8 cellular contexts compared by ENCODE assay signal in genomic region chr21:5123655-5124054, GRCh38.
DNase-seq lines count a peak whose midpoint lies in the region; ATAC-seq and TF ChIP-seq lines count a peak whose summit lies in the region.
"Not testable (repeated sequence)": the region's sequence is repeated elsewhere in the genome, so short reads cannot be mapped to it uniquely, and the experiment has no call there.

No MANE protein-coding gene starts in this region.

- RAD21 ChIA-PET in HCT116 (lab: Charles Lee; ENCODE audit: low non-redundant PET in 1 of 2, low total read pairs in 2 of 2, uncharacterized antibody in 2 of 2, unreplicated experiment in 2 of 2), result not testable (repeated sequence)

- DNase-seq in GM12865 (ENCODE audit: low read depth); HCT116 (ENCODE audit: low read depth, low spot score): not testable (repeated sequence)
- DNase-seq in T-helper 17 cell, result peak; percentile 51 to 65 (median 61)
- peak; percentile 62 for DNase-seq in activated T-cell treated with anti-CD3 and anti-CD28 coated beads, Interleukin-2, amount 50 U/mL, for 4 hours
- DNase-seq in colonic mucosa, result peak; percentile 91
- DNase-seq in stimulated activated CD4-positive, alpha-beta T cell treated with anti-CD3 and anti-CD28 coated beads, Interleukin-15, amount 100 ng/mL, for 48 hours (ENCODE audit: low read depth in 2 of 2), result peak; percentile 48 to 70
- peak; percentile 38 for DNase-seq in thoracic aorta (ENCODE audit: low spot score)

- ATAC-seq in HCT116 (peak; percentile 80), T-helper 17 cell (peak; percentile 60)
- ATAC-seq in activated T-cell treated with anti-CD3 and anti-CD28 coated beads, Interleukin-2, amount 50 U/mL, for 4 hours, result peak; percentile 33 to 39
- ATAC-seq in thoracic aorta (ENCODE audit: insufficient number of reproducible peaks, low FRiP score, low read depth), result not testable (repeated sequence)

- not testable (repeated sequence) for H3K4me3 ChIP-seq in GM12865 (ENCODE audit: low read depth, low read length); HCT116 (replicated peaks in 1 of 2; ENCODE audit: low read depth in 1 of 2, low read length in 2 of 2); colonic mucosa; liver (ENCODE audit: low read depth in 1 of 3, low read length in 3 of 3); thoracic aorta

- not testable (repeated sequence) for H3K9me3 Mint-ChIP-seq in activated T-cell treated with anti-CD3 and anti-CD28 coated beads, Interleukin-2, amount 50 U/mL, for 4 hours

- H3K36me3 ChIP-seq in HCT116 (ENCODE audit: control insufficient read depth in 1 of 2, insufficient read depth in 2 of 2, low read length in 2 of 2); colonic mucosa; liver (ENCODE audit: control insufficient read depth in 4 of 4, insufficient read depth in 3 of 4, low read depth in 1 of 4, low read length in 3 of 4); thoracic aorta: not testable (repeated sequence)

- H3K9ac ChIP-seq in HCT116 (ENCODE audit: low read length); colonic mucosa (ENCODE audit: low read depth in 2 of 2, low read length in 2 of 2); liver (ENCODE audit: low read depth in 1 of 2, low read length in 2 of 2): not testable (repeated sequence)

- not testable (repeated sequence) for H3K27ac ChIP-seq in HCT116 (ENCODE audit: low read depth, low read length); colonic mucosa; liver (ENCODE audit: low read depth in 1 of 2, low read length in 2 of 2); thoracic aorta

- not testable (repeated sequence) for H3K9me3 ChIP-seq in HCT116 (ENCODE audit: control insufficient read depth in 1 of 2, insufficient read depth in 1 of 2, low read depth in 1 of 2, low read length in 2 of 2); T-helper 17 cell (ENCODE audit: control insufficient read depth, low read length, poor library complexity, severe bottlenecking); colonic mucosa; liver (ENCODE audit: control insufficient read depth in 4 of 4, low read length in 3 of 4); thoracic aorta

- H3K4me3 Mint-ChIP-seq in T-helper 17 cell; activated T-cell treated with anti-CD3 and anti-CD28 coated beads, Interleukin-2, amount 50 U/mL, for 4 hours: not testable (repeated sequence)

- H3K79me2 ChIP-seq in HCT116 (ENCODE audit: insufficient read depth, low read length), result not testable (repeated sequence)

- 12% methylated on average over 11 of the region's 16 CpGs for WGBS in liver

- BruUV-seq in HCT116 (replicated peaks; lab: Mats Ljungman, UMichigan), result not testable (repeated sequence)

- H3K4me2 ChIP-seq in HCT116 (ENCODE audit: low read length), result not testable (repeated sequence)

- not testable (repeated sequence) for H2AFZ ChIP-seq in HCT116 (ENCODE audit: low read depth, low read length, poor library complexity, severe bottlenecking)

- not testable (repeated sequence) for H3K27me3 Mint-ChIP-seq in T-helper 17 cell; activated T-cell treated with anti-CD3 and anti-CD28 coated beads, Interleukin-2, amount 50 U/mL, for 4 hours (ENCODE audit: low read depth)

- H3K27ac Mint-ChIP-seq in T-helper 17 cell, result not testable (repeated sequence)

- H3K4me1 ChIP-seq in HCT116 (ENCODE audit: control insufficient read depth in 1 of 2, insufficient read depth in 2 of 2, low read length in 2 of 2); colonic mucosa; liver (ENCODE audit: control insufficient read depth in 4 of 4, insufficient read depth in 4 of 4, low read length in 3 of 4); thoracic aorta (ENCODE audit: control insufficient read depth in 1 of 2, low read depth in 2 of 2): not testable (repeated sequence)

- POLR2A ChIA-PET in HCT116 (lab: Charles Lee), result not testable (repeated sequence)

- H3K9me2 ChIP-seq in HCT116 (ENCODE audit: insufficient read depth), result not testable (repeated sequence)

- not testable (repeated sequence) for H3K4me1 Mint-ChIP-seq in T-helper 17 cell; activated T-cell treated with anti-CD3 and anti-CD28 coated beads, Interleukin-2, amount 50 U/mL, for 4 hours (ENCODE audit: low read depth)

- TF ChIP-seq POLR2A in HCT116 (IDR thresholded peaks at IDR 0.05; ENCODE audit: borderline replicate concordance, extremely low read depth, insufficient read depth, insufficient read length), result not testable (repeated sequence)

- intact Hi-C loops in HCT116 (cut with micrococcal nuclease); colonic mucosa (cut with DNase I): not testable (repeated sequence)

- H4K20me1 ChIP-seq in HCT116 (ENCODE audit: insufficient read depth), result not testable (repeated sequence)

- TF ChIP-seq CTCF in GM12865 (IDR thresholded peaks at IDR 0.05; ENCODE audit: insufficient read depth, low read depth, low read length, missing control alignments) (peak; percentile 31), HCT116 (IDR thresholded peaks at IDR 0.05 in 2 of 3, conservative IDR thresholded peaks at IDR 0.05 in 1 of 3; ENCODE audit: borderline replicate concordance in 1 of 3, insufficient read depth in 1 of 3, low read depth in 2 of 3, low read length in 2 of 3) (peak; percentile 15 to 42 (median 33); a peak in 5 of 6 replicates), colonic mucosa (IDR thresholded peaks at IDR 0.05) (peak; percentile 19), liver (IDR thresholded peaks at IDR 0.05; ENCODE audit: low read depth, low read length, missing input control) (peak; percentile 26), thoracic aorta (IDR thresholded peaks at IDR 0.05) (peak; percentile 28)

- CTCF ChIA-PET in HCT116 (lab: Charles Lee), result not testable (repeated sequence)

- TF ChIP-seq RAD21 in HCT116 (IDR thresholded peaks at IDR 0.05; ENCODE audit: low read depth), result peak; percentile 34
- TF ChIP-seq RAD21 in liver (IDR thresholded peaks at IDR 0.05), result peak; percentile 51 to 59

- H3K36me3 Mint-ChIP-seq in T-helper 17 cell (ENCODE audit: low read depth); activated T-cell treated with anti-CD3 and anti-CD28 coated beads, Interleukin-2, amount 50 U/mL, for 4 hours (ENCODE audit: insufficient read depth): not testable (repeated sequence)

- H3K27me3 ChIP-seq in HCT116 (ENCODE audit: insufficient read depth, low read length); colonic mucosa; liver (ENCODE audit: control insufficient read depth in 4 of 4, insufficient read depth in 4 of 4, low read length in 3 of 4); thoracic aorta (replicated peaks; ENCODE audit: insufficient read depth): not testable (repeated sequence)

TF ChIP-seq in liver, 16 proteins besides CTCF, POLR2A, EP300 and RAD21:
- TF ChIP-seq YY1 (IDR thresholded peaks at IDR 0.05), result peak; percentile 42
